Comparison of ENCODE assay signal across 8 cellular contexts in genomic region chr9:94639045-94639995, GRCh38. TPM values are rescaled to one million over a fixed set of nuclear protein-coding genes. Genes with fewer than 3 reads are reported as not detected.
DNase-seq lines count a peak whose midpoint lies in the region; ATAC-seq and TF ChIP-seq lines count a peak whose summit lies in the region.

TSS of gene FBP1 (minus strand) at chr9:94639518. CDS start at chr9:94639310, 208 bp downstream.

- H3K79me2 ChIP-seq in GM23338 (replicated peaks; ENCODE audit: insufficient read depth), result no peaks in the 10 kb centered on the region

- H3K9me2 ChIP-seq in GM23338 (ENCODE audit: insufficient read depth), result no peaks in the 10 kb centered on the region

- H3K27ac Mint-ChIP-seq in GM23338 (no peak within 1 kb of the TSS), T-cell (peak within 1 kb of the TSS; percentile 82 to 90), brain (no peak within 1 kb of the TSS)

- peak within 1 kb of the TSS; percentile 78 for H3K4me3 Mint-ChIP-seq in GM23338
- H3K4me3 Mint-ChIP-seq in T-cell, result peak within 1 kb of the TSS; percentile 93 to 97 (median 94)
- H3K4me3 Mint-ChIP-seq in brain, result peak within 1 kb of the TSS; percentile 74 to 89 (median 81)

- DNase-seq in AG10803 (ENCODE audit: low read depth), result no peak
- peak; percentile 67 for DNase-seq in GM23338 (ENCODE audit: low spot score)
- peak in 29 of 34 experiments; percentile 9 to 55 (median 29) for DNase-seq in T-cell
- DNase-seq in kidney epithelial cell (ENCODE audit: low read depth), result no peak
- DNase-seq in stimulated activated CD4-positive, alpha-beta T cell treated with anti-CD3 and anti-CD28 coated beads, Interleukin-2, amount 100 ng/mL, for 24 hours, result peak; percentile 42 to 51
- DNase-seq in OCI-M2 (lab: John Stamatoyannopoulos, UW; ENCODE audit: unreplicated experiment), result no peak

- peak within 1 kb of the TSS; percentile 84 for H3K4me2 ChIP-seq in GM23338

- H3K4me1 ChIP-seq in GM23338 (ENCODE audit: insufficient read depth), result peaks cover 4% of the 10 kb centered on the region

- POLR2A ChIA-PET in T-cell (lab: Charles Lee), result no interaction called here

- H3K9me3 Mint-ChIP-seq in GM23338, result no peaks in the 10 kb centered on the region; the same call in 2 of the 3 replicates
- H3K9me3 Mint-ChIP-seq in T-cell, result no peaks in the 10 kb centered on the region
- H3K9me3 Mint-ChIP-seq in brain, result peaks cover 0 to 3% (median 0%) of the 10 kb centered on the region in 5 experiments

- no peaks in the 10 kb centered on the region for H3F3A ChIP-seq in GM23338 (replicated peaks; ENCODE audit: low read depth)

- CTCF ChIA-PET in T-cell (lab: Charles Lee), result interaction anchor here in 1 of 2 donors (0.7 kb wide), 1 partner anchor 130 kb away, joined by 5 read pairs; no protein-coding TSS in a partner anchor

- ATAC-seq in GM23338 (peak; percentile 68), T-cell (replicated peaks in 1 of 4) (peak; percentile 66 to 84 (median 73)), HG03442 (IDR thresholded peaks at IDR 0.05; ENCODE audit: unreplicated experiment) (no peak)

- H3K36me3 Mint-ChIP-seq in GM23338 (ENCODE audit: low read depth), result no peaks in the 10 kb centered on the region; the same call in 2 of the 3 replicates
- H3K36me3 Mint-ChIP-seq in T-cell, result no peaks in the 10 kb centered on the region
- no peaks in the 10 kb centered on the region for H3K36me3 Mint-ChIP-seq in brain

- H3K27me3 Mint-ChIP-seq in GM23338 (ENCODE audit: insufficient read depth, low read depth, poor library complexity) (peaks cover 48% of the 10 kb centered on the region), T-cell (peaks cover 6 to 11% of the 10 kb centered on the region in 2 donors), brain (peaks cover 72% of the 10 kb centered on the region)

- H3K4me1 Mint-ChIP-seq in GM23338, result peaks cover 20% of the 10 kb centered on the region
- H3K4me1 Mint-ChIP-seq in T-cell, result peaks cover 17 to 18% (median 17%) of the 10 kb centered on the region in 3 donors
- H3K4me1 Mint-ChIP-seq in brain, result peaks cover 16% of the 10 kb centered on the region

- H3K4me3 ChIP-seq in AG10803 (ENCODE audit: low read length) (peak within 1 kb of the TSS; percentile 46), GM23338 (peak within 1 kb of the TSS; percentile 72), kidney epithelial cell (ENCODE audit: low read depth, low read length) (peak within 1 kb of the TSS; percentile 49)

- peak within 1 kb of the TSS; percentile 97 for H2AFZ ChIP-seq in GM23338

- no peaks in the 10 kb centered on the region; the same call in 1 of the 2 replicates for H4K20me1 ChIP-seq in GM23338 (replicated peaks; ENCODE audit: insufficient read depth)

- TF ChIP-seq CTCF in AG10803 (conservative IDR thresholded peaks at IDR 0.05; ENCODE audit: low read length), result no peak
- TF ChIP-seq CTCF in GM23338 (conservative IDR thresholded peaks at IDR 0.05; ENCODE audit: low read depth in 2 of 2), result no peak
- no peak for TF ChIP-seq CTCF in brain (conservative IDR thresholded peaks at IDR 0.05)
- TF ChIP-seq CTCF in kidney epithelial cell (IDR thresholded peaks at IDR 0.05; ENCODE audit: insufficient read depth, low read length, poor library complexity, severe bottlenecking), result no peak

- H3K36me3 ChIP-seq in GM23338 (ENCODE audit: insufficient read depth) (no peaks in the 10 kb centered on the region), kidney epithelial cell (ENCODE audit: control insufficient read depth, insufficient read depth, low read length) (no peaks in the 10 kb centered on the region)

- peaks cover 72% of the 10 kb centered on the region for H3K27me3 ChIP-seq in GM23338 (ENCODE audit: insufficient read depth)
- peaks cover 15% of the 10 kb centered on the region for H3K27me3 ChIP-seq in kidney epithelial cell (ENCODE audit: control insufficient read depth, insufficient read depth, low read length)

- no peak within 1 kb of the TSS for H3K27ac ChIP-seq in GM23338 (ENCODE audit: low read depth)

TF ChIP-seq in GM23338, 12 proteins besides CTCF, POLR2A, EP300 and RAD21:
- peak; percentile 31 for TF ChIP-seq EZH2 (IDR thresholded peaks at IDR 0.05; ENCODE audit: low read depth, unreplicated experiment)
- TF ChIP-seq EZH2phosphoT487 (IDR thresholded peaks at IDR 0.05; ENCODE audit: unreplicated experiment), result no peak

RNA-seq across cellular contexts. Expression of gene FBP1, which starts in this region (rescaled TPM):
- total RNA-seq in GM23338 (2014; rRNA removed; shearing (Covaris generic)), result 2.5 and 3.3 TPM in 2 replicates
- polyA plus RNA-seq in GM23338 (2016; fragmentation: Nextera tagmentation; extraction: Ambion mirVana), result 1.7 and 3.0 TPM in 2 replicates
- total RNA-seq in T-cell, result 1 to 10 TPM; 3.5 to 6.6 (median 3.8) TPM
- 34.7 TPM for polyA plus RNA-seq in brain (ENCODE audit: insufficient read depth, low read depth, low replicate concordance)
- 2.5 and 5.6 TPM in 2 replicates for total RNA-seq in kidney epithelial cell

Comparison
In these comparisons a context has a peak if more than half of its experiments do, and no peak if none do; other contexts are left out.
1. DNase-seq: peak in GM23338 (single experiment), T-cell (29 of 34) and stimulated activated CD4-positive, alpha-beta T cell treated with anti-CD3 and anti-CD28 coated beads, Interleukin-2, amount 100 ng/mL, for 24 hours (2 of 2); none in AG10803 (single experiment), kidney epithelial cell (single experiment) and OCI-M2 (single experiment).
2. H3K27ac Mint-ChIP-seq: peak in T-cell (2 of 2); none in GM23338 (single experiment) and brain (0 of 5).
3. Peak in every context shown above with its lines, with median percentiles within 50 percentile points of each other: H3K4me3 ChIP-seq and H3K4me3 Mint-ChIP-seq.